15 cellular contexts compared by ENCODE assay signal in the genomic region with DNA sequence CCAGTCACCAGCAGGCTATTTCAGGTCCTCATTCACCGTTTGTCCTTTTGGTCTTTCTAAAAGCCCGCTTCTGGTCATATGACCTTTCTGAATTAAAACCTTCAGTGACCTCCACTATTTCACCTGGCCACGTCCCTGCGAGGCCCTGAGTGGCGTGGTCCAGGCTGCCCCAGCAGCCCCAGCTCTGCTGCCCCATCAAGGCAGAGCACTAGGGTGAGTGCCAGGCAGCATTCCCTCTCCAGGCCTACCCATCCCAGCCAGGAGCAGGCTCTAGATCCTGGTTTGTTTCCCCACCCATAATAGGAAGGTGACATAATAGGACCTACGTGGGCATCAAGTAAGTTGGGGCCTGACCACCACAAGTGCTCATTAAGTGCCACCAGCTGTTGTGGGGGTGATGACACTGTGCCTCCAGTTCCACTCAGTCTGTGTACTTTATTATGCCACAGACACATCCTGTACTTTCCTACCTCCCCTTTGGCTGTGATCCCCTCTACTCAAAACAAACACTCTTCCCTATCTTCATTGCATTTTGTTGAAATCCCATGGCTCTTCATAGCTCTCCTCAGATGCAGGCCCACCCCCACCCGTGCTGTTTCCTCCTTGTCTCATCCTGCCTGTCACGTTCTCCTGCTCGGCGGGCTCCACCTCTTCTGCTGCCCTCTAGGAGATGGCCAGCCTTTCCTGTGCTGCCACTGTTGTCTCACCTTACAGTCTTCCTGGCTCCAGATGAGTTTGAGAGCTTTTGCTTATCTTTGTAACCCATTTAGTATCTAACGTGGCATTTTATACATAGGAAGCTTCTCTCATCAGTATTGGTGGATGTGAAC. TPM values are rescaled to one million over a fixed set of nuclear protein-coding genes. Genes with fewer than 3 reads are reported as not detected.
A peak's percentile ranks its signal among the peaks of the same experiment; 100 is the strongest.
DNase-seq lines count a peak whose midpoint lies in the region; ATAC-seq, FAIRE-seq and TF ChIP-seq lines count a peak whose summit lies in the region.
"Had no signal": no experiment of that assay in that cellular context is flagged by ENCODE, and none has a peak within 500 bp of the region (broad histone marks: within the 10 kb centered on the region; RNA-seq: fewer than 3 reads in every experiment).

No MANE protein-coding gene starts in this region.

- H3K36me3 ChIP-seq in heart right ventricle (peaks cover 0 to 100% (median 41%) of the 10 kb centered on the region in 9 donors), right atrium auricular region (peaks cover 64% of the 10 kb centered on the region), astrocyte (ENCODE audit: insufficient read depth, low read length) (peaks cover 47% of the 10 kb centered on the region)

- H2AFZ ChIP-seq in astrocyte (ENCODE audit: low read depth, low read length), result no peak overlapping the region

- H3K9me3 ChIP-seq in heart right ventricle (no peaks in the 10 kb centered on the region), right atrium auricular region (no peaks in the 10 kb centered on the region), astrocyte (ENCODE audit: insufficient read depth, low read depth, low read length) (no peaks in the 10 kb centered on the region)
- H3K9me3 ChIP-seq: tibial nerve had no signal

- H3K4me3 ChIP-seq in heart right ventricle (no peak overlapping the region), right atrium auricular region (no peak overlapping the region), astrocyte (ENCODE audit: insufficient read depth, low read depth, low read length) (no peak overlapping the region)
- H3K4me3 ChIP-seq: tibial nerve had no signal

- FAIRE-seq in astrocyte (lab: Jason Lieb, UNC), result no peak

- TF ChIP-seq CTCF in heart right ventricle (IDR thresholded peaks at IDR 0.05) (no peak), right atrium auricular region (IDR thresholded peaks at IDR 0.05) (no peak), astrocyte (IDR thresholded peaks at IDR 0.05; ENCODE audit: insufficient read depth, low read depth, low read length) (no peak)

- H3K4me3 Mint-ChIP-seq in astrocyte (ENCODE audit: unreplicated experiment) (peak overlapping the region; percentile 2), naive B cell (peak overlapping the region in 2 of 8 donors; percentile 29 to 44)
- H3K4me3 Mint-ChIP-seq: activated naive CD8-positive, alpha-beta T cell; central memory CD8-positive, alpha-beta T cell had no signal

- H3K9me3 Mint-ChIP-seq in astrocyte (ENCODE audit: unreplicated experiment), result no peaks in the 10 kb centered on the region
- no peaks in the 10 kb centered on the region for H3K9me3 Mint-ChIP-seq in naive B cell
- H3K9me3 Mint-ChIP-seq: central memory CD8-positive, alpha-beta T cell had no signal

- intact Hi-C loops in heart right ventricle (cut with DNase I), result loop anchor here in 7 of 10 donors (5.0 kb wide), 2 partner anchors 46 to 51 kb away; no protein-coding TSS in a partner anchor

- H3K27ac Mint-ChIP-seq in astrocyte (ENCODE audit: unreplicated experiment), result no peak overlapping the region
- peak overlapping the region in 4 of 6 donors; percentile 58 to 66 (median 60) for H3K27ac Mint-ChIP-seq in naive B cell

- no peaks in the 10 kb centered on the region for H3K27me3 Mint-ChIP-seq in astrocyte (ENCODE audit: low read depth, unreplicated experiment)
- H3K27me3 Mint-ChIP-seq in naive B cell, result no peaks in the 10 kb centered on the region
- H3K27me3 Mint-ChIP-seq: activated naive CD8-positive, alpha-beta T cell; central memory CD8-positive, alpha-beta T cell had no signal

- peaks cover 58% of the 10 kb centered on the region for H4K20me1 ChIP-seq in astrocyte (ENCODE audit: insufficient read depth, low read length)

- H3K4me1 ChIP-seq in heart right ventricle (peaks cover 5 to 23% (median 8%) of the 10 kb centered on the region in 9 donors), right atrium auricular region (peaks cover 0 to 17% of the 10 kb centered on the region in 2 donors), astrocyte (ENCODE audit: insufficient read depth, low read length) (no peaks in the 10 kb centered on the region)

- WGBS in heart right ventricle, 2 donors, result 67 to 79% methylated on average over 11 of the region's 11 CpGs

- H3K27ac ChIP-seq in heart right ventricle (peak overlapping the region in 1 of 10 donors; percentile 61), right atrium auricular region (no peak overlapping the region), astrocyte (ENCODE audit: low read depth, low read length) (no peak overlapping the region)

- peaks cover 23% of the 10 kb centered on the region for H3K79me2 ChIP-seq in astrocyte (ENCODE audit: insufficient read depth, low read length)

- H3K4me2 ChIP-seq in astrocyte (ENCODE audit: low read length), result no peak overlapping the region

- peaks cover 3% of the 10 kb centered on the region for H3K4me1 Mint-ChIP-seq in astrocyte (ENCODE audit: low read depth, unreplicated experiment)
- H3K4me1 Mint-ChIP-seq in naive B cell, result peaks cover 11 to 18% (median 17%) of the 10 kb centered on the region in 3 donors

- no peak overlapping the region for H3K9ac ChIP-seq in astrocyte (ENCODE audit: low read length)

- H3K27me3 ChIP-seq in heart right ventricle (no peaks in the 10 kb centered on the region), right atrium auricular region (no peaks in the 10 kb centered on the region), astrocyte (ENCODE audit: insufficient read depth, low read length) (no peaks in the 10 kb centered on the region)
- H3K27me3 ChIP-seq: tibial nerve had no signal

- peaks cover 27% of the 10 kb centered on the region for H3K36me3 Mint-ChIP-seq in astrocyte (ENCODE audit: low read depth, unreplicated experiment)
- H3K36me3 Mint-ChIP-seq in naive B cell, result peaks cover 17 to 29% of the 10 kb centered on the region in 2 donors

- no peak for DNase-seq in heart right ventricle
- DNase-seq in right atrium auricular region (ENCODE audit: low spot score), result no peak
- DNase-seq in astrocyte (ENCODE audit: low read depth), result no peak
- no peak for DNase-seq in naive B cell
- peak; percentile 31 for DNase-seq in ureter (ENCODE audit: low spot score)
- DNase-seq in germinal center (ENCODE audit: low spot score), result no peak
- no peak for DNase-seq in C1 segment of cervical spinal cord (lab: John Stamatoyannopoulos, UW)
- DNase-seq: islet precursor cell, Karpas-422, NCI-H146, NCI-H524 treated with DMSO at 0.1 percent for 48 hours had no signal

- ATAC-seq in heart right ventricle (peak in 6 of 8 donors; percentile 8 to 37 (median 26)), naive B cell (ENCODE audit: low read depth in 2 of 2) (no peak), HG02884 (IDR thresholded peaks at IDR 0.05; ENCODE audit: unreplicated experiment) (no peak)

RNA-seq across cellular contexts. Expression of gene CKB, which starts 21.4 kb away (rescaled TPM):
- total RNA-seq in heart right ventricle (100 to 1,000 TPM; 273 to 896 (median 534) TPM), right atrium auricular region (100 to 1,000 TPM; 546 to 707 TPM), astrocyte (174 and 178 TPM in 2 replicates), ureter (310 TPM)
- polyA plus RNA-seq in heart right ventricle (1,000 to 10,000 TPM in 1 of 2 donors, 100 to 1,000 TPM in 1; 717 to 1,062 TPM), naive B cell (ENCODE audit: low read depth in 6 of 6) (under 1 TPM in 2 of 6 donors, not detected in 4; 0.80 to 1.00 TPM)

RNA-seq across cellular contexts. Expression of gene TRMT61A, which starts 27.7 kb away (rescaled TPM):
- 1 to 10 TPM; 2.9 to 7.5 (median 3.8) TPM for total RNA-seq in heart right ventricle
- 10 to 100 TPM in 1 of 2 donors, 1 to 10 TPM in 1; 8.6 to 14.7 TPM for polyA plus RNA-seq in heart right ventricle
- total RNA-seq in right atrium auricular region, result 1 to 10 TPM; 4.4 to 7.4 TPM
- total RNA-seq in astrocyte, result 11.9 and 12.4 TPM in 2 replicates
- 10 to 100 TPM in 1 of 6 donors, 1 to 10 TPM in 5; 6.2 to 13.9 (median 8.3) TPM for polyA plus RNA-seq in naive B cell (ENCODE audit: low read depth in 6 of 6)
- 22.4 TPM for total RNA-seq in ureter

Comparison
In these comparisons a context has a peak if more than half of its experiments do, and no peak if none do; other contexts are left out.
1. ATAC-seq: peak in heart right ventricle (6 of 8); none in naive B cell (0 of 2) and HG02884 (single experiment).